Comparison of ENCODE assay signal across 8 cellular contexts in genomic region chr1:8661185-8662110, GRCh38.
DNase-seq lines count a peak whose midpoint lies in the region; FAIRE-seq and TF ChIP-seq lines count a peak whose summit lies in the region.

No MANE protein-coding gene starts in this region.

- BruUV-seq in mammary epithelial cell (replicated peaks; lab: Mats Ljungman, UMichigan), result TSS peak; percentile 31

- intact Hi-C loops in mammary epithelial cell (cut with micrococcal nuclease) (loop anchor here (5.0 kb wide), 1 partner anchor 34 kb away; no protein-coding TSS in a partner anchor), uterus (cut with DNase I; ENCODE audit: low total_unique reads) (no loop called here)

- TF ChIP-seq POLR2A in uterus (IDR thresholded peaks at IDR 0.05) (no peak), GM12892 (IDR thresholded peaks at IDR 0.05; ENCODE audit: low read depth, low read length) (no peak)

- 63% methylated on average over 8 of the region's 8 CpGs for WGBS in mammary epithelial cell (ENCODE audit: low coverage, missing lambda C conversion rate)

- H3K36me3 ChIP-seq in BLaER1 (peaks cover 23% of the 10 kb centered on the region; the same call in 1 of the 2 replicates), HUES48 (ENCODE audit: control insufficient read depth, insufficient read depth, low read length) (no peaks in the 10 kb centered on the region), mammary epithelial cell (ENCODE audit: insufficient read depth, low read length) (no peaks in the 10 kb centered on the region), muscle layer of duodenum (ENCODE audit: control insufficient read depth in 1 of 2, insufficient read depth in 2 of 2, low read length in 2 of 2) (no peaks in the 10 kb centered on the region), uterus (no peaks in the 10 kb centered on the region)

- H3K27me3 ChIP-seq in BLaER1 (no peaks in the 10 kb centered on the region), HUES48 (ENCODE audit: control insufficient read depth, insufficient read depth, low read length) (no peaks in the 10 kb centered on the region), mammary epithelial cell (ENCODE audit: insufficient read depth, low read length) (no peaks in the 10 kb centered on the region), muscle layer of duodenum (ENCODE audit: low read depth, low read length) (no peaks in the 10 kb centered on the region), uterus (no peaks in the 10 kb centered on the region)

- H3K4me1 ChIP-seq in BLaER1 (peaks cover 64% of the 10 kb centered on the region), HUES48 (ENCODE audit: control insufficient read depth, insufficient read depth, low read length) (peaks cover 48% of the 10 kb centered on the region), mammary epithelial cell (ENCODE audit: insufficient read depth, low read length) (peaks cover 29% of the 10 kb centered on the region), muscle layer of duodenum (ENCODE audit: control insufficient read depth in 1 of 2, insufficient read depth in 2 of 2, low read length in 2 of 2) (peaks cover 46% of the 10 kb centered on the region in 2 donors), uterus (peaks cover 6 to 12% of the 10 kb centered on the region in 2 donors)

- DNase-seq in mammary epithelial cell, result peak; percentile 87
- DNase-seq in uterus, result peak; percentile 66 to 85
- no peak for DNase-seq in ecto neural progenitor cell (ENCODE audit: low spot score)
- no peak for DNase-seq in GM12892 (ENCODE audit: insufficient read length)
- no peak for DNase-seq in cerebellum (ENCODE audit: low spot score)

- H3K27ac ChIP-seq in BLaER1 (peak overlapping the region; percentile 51; the same call in 1 of the 2 replicates), HUES48 (ENCODE audit: low read depth, low read length) (peak overlapping the region; percentile 57), mammary epithelial cell (ENCODE audit: insufficient read depth, low read depth, low read length) (peak overlapping the region; percentile 60), muscle layer of duodenum (ENCODE audit: low read length) (peak overlapping the region; percentile 57), uterus (peak overlapping the region; percentile 89 to 91)

- H3K9ac ChIP-seq in BLaER1 (no peak overlapping the region), HUES48 (ENCODE audit: low read depth, low read length) (no peak overlapping the region), mammary epithelial cell (ENCODE audit: insufficient read depth, low read length) (peak overlapping the region; percentile 27)

- in situ Hi-C loops in mammary epithelial cell (cut with MboI; ENCODE audit: low sequenced_read_pairs in 2 of 2), result loop anchor here (5.0 to 25.0 kb wide), 2 partner anchors 99 kb away; no protein-coding TSS in a partner anchor

- TF ChIP-seq CTCF in mammary epithelial cell (conservative IDR thresholded peaks at IDR 0.05 in 1 of 2, IDR thresholded peaks at IDR 0.05 in 1 of 2; ENCODE audit: extremely low read depth in 1 of 2, insufficient read depth in 1 of 2, low read depth in 1 of 2, low read length in 2 of 2) (no peak), uterus (IDR thresholded peaks at IDR 0.05) (no peak)

- H3K79me2 ChIP-seq in mammary epithelial cell (ENCODE audit: insufficient read depth, low read length), result peaks cover 62% of the 10 kb centered on the region

- H4K20me1 ChIP-seq in BLaER1, result peaks cover 100% of the 10 kb centered on the region
- H4K20me1 ChIP-seq in mammary epithelial cell (ENCODE audit: insufficient read depth, low read length), result no peaks in the 10 kb centered on the region

- CTCF ChIA-PET in mammary epithelial cell (lab: Charles Lee; ENCODE audit: low non-redundant PET), result no interaction called here

- dilution Hi-C loops in mammary epithelial cell (cut with HindIII; ENCODE audit: low sequenced_read_pairs), result no loop called here

- H2AFZ ChIP-seq in mammary epithelial cell (ENCODE audit: low read depth, low read length), result no peak overlapping the region

- H3K4me2 ChIP-seq in BLaER1 (peak overlapping the region; percentile 86), mammary epithelial cell (ENCODE audit: insufficient read depth, low read depth, low read length) (peak overlapping the region; percentile 63)

- H3K4me3 ChIP-seq in BLaER1, result no peak overlapping the region
- no peak overlapping the region for H3K4me3 ChIP-seq in HUES48 (ENCODE audit: low read depth, low read length)
- no peak overlapping the region for H3K4me3 ChIP-seq in mammary epithelial cell (replicated peaks in 1 of 3; ENCODE audit: insufficient read depth in 1 of 3, low read depth in 2 of 3, low read length in 3 of 3)
- H3K4me3 ChIP-seq in muscle layer of duodenum (ENCODE audit: low read depth in 1 of 2, low read length in 2 of 2), result no peak overlapping the region
- no peak overlapping the region for H3K4me3 ChIP-seq in uterus

- H3K9me3 ChIP-seq in BLaER1 (no peaks in the 10 kb centered on the region), HUES48 (ENCODE audit: control insufficient read depth, insufficient read depth, low read length) (no peaks in the 10 kb centered on the region), mammary epithelial cell (replicated peaks; ENCODE audit: insufficient read depth, low read length) (no peaks in the 10 kb centered on the region), muscle layer of duodenum (ENCODE audit: control insufficient read depth in 1 of 2, low read length in 2 of 2) (no peaks in the 10 kb centered on the region), uterus (no peaks in the 10 kb centered on the region)

- no peak for FAIRE-seq in GM12892 (lab: Jason Lieb, UNC)

Comparison
In these comparisons a context has a peak if more than half of its experiments do, and no peak if none do; other contexts are left out.
1. DNase-seq: peak in mammary epithelial cell (single experiment) and uterus (2 of 2); none in ecto neural progenitor cell (single experiment), GM12892 (single experiment) and cerebellum (single experiment).
2. Peak in every context shown above with its lines, with median percentiles within 50 percentile points of each other: H3K27ac ChIP-seq.